Comparison of ENCODE assay signal across 8 cellular contexts in the genomic region with DNA sequence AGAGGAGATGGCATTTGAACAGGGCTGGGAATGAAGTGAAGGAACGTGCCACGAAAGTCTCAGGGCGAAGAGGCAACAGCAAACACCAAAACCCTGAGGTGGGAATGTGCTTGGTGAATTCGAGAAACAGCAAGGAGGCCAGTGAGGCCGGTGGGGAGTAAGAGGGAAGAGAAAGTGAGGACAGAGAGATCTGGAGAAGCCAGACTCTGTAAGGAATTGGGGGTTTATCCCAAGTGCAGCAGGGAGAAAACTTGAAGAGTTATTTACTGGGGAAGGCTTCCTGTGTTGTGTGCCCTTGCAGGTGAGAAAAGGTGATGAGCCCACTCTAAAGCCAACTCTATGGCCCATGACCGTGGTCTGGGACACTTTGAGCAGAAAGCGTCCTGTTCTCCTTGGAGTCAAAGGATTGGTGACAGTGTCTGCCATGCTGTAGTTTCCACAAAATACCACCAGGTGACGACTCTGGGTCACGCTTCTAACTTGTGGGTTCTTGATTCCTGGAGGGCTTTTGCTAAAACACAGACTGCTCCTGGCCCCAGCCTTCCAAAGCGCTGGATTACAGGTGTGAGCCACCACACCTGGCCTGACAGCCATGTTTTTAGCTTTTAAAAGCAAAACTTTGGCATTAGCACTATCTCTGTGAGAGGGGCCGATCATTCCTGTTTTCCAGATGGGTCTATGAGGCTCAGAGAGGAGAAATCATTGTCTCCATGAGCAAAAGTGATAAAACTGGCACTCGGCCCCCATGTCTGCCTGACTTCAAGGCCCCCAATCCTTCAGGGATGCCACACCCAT. TPM values are rescaled to one million over a fixed set of nuclear protein-coding genes. Genes with fewer than 3 reads are reported as not detected.
DNase-seq lines count a peak whose midpoint lies in the region; ATAC-seq, FAIRE-seq and TF ChIP-seq lines count a peak whose summit lies in the region.

No MANE protein-coding gene starts in this region.

- no peak overlapping the region for H3K27ac Mint-ChIP-seq in nephron

- no peaks in the 10 kb centered on the region for H3K9me3 Mint-ChIP-seq in nephron

- FAIRE-seq in G401.6 (lab: Jason Lieb, UNC), result peak; percentile 85

- DNase-seq in HT1080 (ENCODE audit: low read depth) (peak; percentile 58), NOMO-1 treated with dmso at 0.1 percent for 144 hours (lab: John Stamatoyannopoulos, UW; ENCODE audit: unreplicated experiment) (peak; percentile 47), activated T-cell treated with anti-CD3 and anti-CD28 coated beads for 4 hours (peak; percentile 18), fibroblast of mammary gland (ENCODE audit: low read depth) (peak; percentile 72), ureter (ENCODE audit: low spot score) (peak; percentile 71)

- peaks cover 19% of the 10 kb centered on the region for H3K27me3 Mint-ChIP-seq in nephron (ENCODE audit: low read depth)

- TF ChIP-seq CTCF in fibroblast of mammary gland (conservative IDR thresholded peaks at IDR 0.05; ENCODE audit: control insufficient read depth, insufficient read depth, low read depth, low read length), result peak; percentile 100
- peak; percentile 90 to 95 (median 94) for TF ChIP-seq CTCF in nephron (IDR thresholded peaks at IDR 0.05; ENCODE audit: unreplicated experiment in 3 of 3)

- ATAC-seq in GM21723 (IDR thresholded peaks at IDR 0.05; ENCODE audit: unreplicated experiment), result no peak

- no peaks in the 10 kb centered on the region for H3K36me3 Mint-ChIP-seq in nephron (ENCODE audit: low read depth)

- H3K4me1 Mint-ChIP-seq in nephron, result no peaks in the 10 kb centered on the region

- H3K4me3 Mint-ChIP-seq in nephron, result no peak overlapping the region

- H3K4me3 ChIP-seq in fibroblast of mammary gland (ENCODE audit: control insufficient read depth, low read depth, low read length), result no peak overlapping the region

RNA-seq across cellular contexts. Expression of a gene that starts 18.0 kb away (rescaled TPM):
- total RNA-seq in HT1080 (2014; rRNA removed; shearing (Covaris generic)), result 149 and 187 TPM in 2 replicates
- polyA plus RNA-seq in HT1080 (2015; cell fraction: cytosol; rRNA removed), result 230 and 297 TPM in 2 replicates
- 255 and 260 TPM in 2 replicates for polyA plus RNA-seq in HT1080 (2015; cell fraction: nucleus; rRNA removed)
- total RNA-seq in ureter, result 160 TPM

RNA-seq across cellular contexts. Expression of a gene that starts 48.5 kb away (rescaled TPM):
- total RNA-seq in HT1080 (2014; rRNA removed; shearing (Covaris generic)), result not detected in 2 replicates
- 0.05 and 0.09 TPM in 2 replicates for polyA plus RNA-seq in HT1080 (2015; cell fraction: cytosol; rRNA removed)
- 0.08 TPM in 1 of 2 replicates, not detected in the other for polyA plus RNA-seq in HT1080 (2015; cell fraction: nucleus; rRNA removed)
- 0.65 TPM for total RNA-seq in ureter

Comparison
In these comparisons a context has a peak if more than half of its experiments do, and no peak if none do; other contexts are left out.
1. DNase-seq: peak in every context shown above with its lines; median percentile 72 in fibroblast of mammary gland; 71 in ureter; 58 in HT1080; 47 in NOMO-1 treated with dmso at 0.1 percent for 144 hours; 18 in activated T-cell treated with anti-CD3 and anti-CD28 coated beads for 4 hours.